In genomic region chr1:12001249-12001917, GRCh38 we compare ENCODE assay signal across 8 cellular contexts. TPM values are rescaled to one million over a fixed set of nuclear protein-coding genes. Genes with fewer than 3 reads are reported as not detected.
DNase-seq lines count a peak whose midpoint lies in the region; ATAC-seq and TF ChIP-seq lines count a peak whose summit lies in the region.

No MANE protein-coding gene starts in this region.

- H2BK5ac ChIP-seq in trophoblast cell (ENCODE audit: low read depth, low read length, poor library complexity), result peak overlapping the region; percentile 50

- no peak overlapping the region for H2BK120ac ChIP-seq in trophoblast cell (ENCODE audit: insufficient read depth, low read length, poor library complexity)

- DNase-seq in COLO668 (lab: John Stamatoyannopoulos, UW; ENCODE audit: unreplicated experiment) (peak; percentile 31), HFF-Myc (ENCODE audit: extremely low read depth, low read depth) (no peak), epithelial cell of esophagus (ENCODE audit: low read depth) (no peak), trophoblast cell (peak in 1 of 2 donors; percentile 48), NCI-H1105 treated with DMSO at 0.1 percent for 48 hours (lab: John Stamatoyannopoulos, UW) (no peak)
- DNase-seq in activated CD4-positive, CD25-positive, alpha-beta regulatory T cell treated with anti-CD3 and anti-CD28 coated beads, Interleukin-2, amount 50 U/mL, for 72 hours, result peak; percentile 51

- H3K27me3 ChIP-seq in trophoblast cell (ENCODE audit: insufficient read depth, low read length), result no peaks in the 10 kb centered on the region

- peak overlapping the region; percentile 20 for H3K27ac ChIP-seq in trophoblast cell (ENCODE audit: low read depth, low read length)

- no peak overlapping the region for H3K23ac ChIP-seq in trophoblast cell (ENCODE audit: low read length)

- H3K4me3 ChIP-seq in HFF-Myc (replicated peaks; ENCODE audit: low read depth, low read length), result no peak overlapping the region
- H3K4me3 ChIP-seq in epithelial cell of esophagus (ENCODE audit: low read length), result no peak overlapping the region
- H3K4me3 ChIP-seq in trophoblast cell (ENCODE audit: low read depth, low read length), result no peak overlapping the region

- peaks cover 64 to 81% of the 10 kb centered on the region in 2 experiments for H3K36me3 ChIP-seq in trophoblast cell (ENCODE audit: control insufficient read depth in 1 of 2, insufficient read depth in 2 of 2, low read length in 2 of 2)

- H3K14ac ChIP-seq in trophoblast cell (ENCODE audit: low read length), result peak overlapping the region; percentile 9

- H4K12ac ChIP-seq in trophoblast cell (ENCODE audit: low read depth, low read length), result no peak overlapping the region

- H2AK5ac ChIP-seq in trophoblast cell (ENCODE audit: low read length), result no peak overlapping the region

- no peaks in the 10 kb centered on the region for H3K79me1 ChIP-seq in trophoblast cell (ENCODE audit: low read length)

- H3K4ac ChIP-seq in trophoblast cell (ENCODE audit: low read depth, low read length), result no peak overlapping the region

- no peak overlapping the region for H3K18ac ChIP-seq in trophoblast cell (ENCODE audit: low read length)

- no peaks in the 10 kb centered on the region for H3K79me2 ChIP-seq in trophoblast cell (ENCODE audit: control insufficient read depth, insufficient read depth, low read length, poor library complexity)

- WGBS in trophoblast cell (ENCODE audit: extremely low coverage, insufficient coverage, insufficient read length), result no CpG with 5 or more reads among the region's 14 CpGs

- peak overlapping the region; percentile 50 for H4K91ac ChIP-seq in trophoblast cell (ENCODE audit: low read depth, low read length)

- no peak for ATAC-seq in HG03196 (IDR thresholded peaks at IDR 0.05; ENCODE audit: unreplicated experiment)
- ATAC-seq in GM21360 (IDR thresholded peaks at IDR 0.05; ENCODE audit: unreplicated experiment), result no peak

- H2AFZ ChIP-seq in trophoblast cell (ENCODE audit: insufficient read depth, low read length, poor library complexity), result no peak overlapping the region

- H3K9me3 ChIP-seq in trophoblast cell (ENCODE audit: insufficient read depth, low read depth, low read length), result peaks cover 1% of the 10 kb centered on the region

- no peak overlapping the region for H3K9ac ChIP-seq in trophoblast cell (ENCODE audit: low read length)

- H4K8ac ChIP-seq in trophoblast cell (ENCODE audit: low read depth, low read length), result peak overlapping the region; percentile 22

- H2BK12ac ChIP-seq in trophoblast cell (ENCODE audit: low read length), result no peak overlapping the region

- peaks cover 8% of the 10 kb centered on the region in 2 experiments for H3K4me1 ChIP-seq in trophoblast cell (ENCODE audit: control insufficient read depth in 1 of 2, insufficient read depth in 2 of 2, low read length in 2 of 2)

- no peak overlapping the region for H3K4me2 ChIP-seq in trophoblast cell (ENCODE audit: low read length)

- TF ChIP-seq CTCF in HFF-Myc (IDR thresholded peaks at IDR 0.05; ENCODE audit: low read depth, low read length, missing control alignments) (peak; percentile 58), epithelial cell of esophagus (IDR thresholded peaks at IDR 0.05; ENCODE audit: insufficient read depth, low read depth, low read length, missing control alignments) (peak; percentile 7)

RNA-seq across cellular contexts. Expression of gene MIIP, which starts 17.9 kb away (rescaled TPM):
- 32.1 and 33.6 TPM in 2 replicates for polyA plus RNA-seq in trophoblast cell (2013)

RNA-seq across cellular contexts. Expression of gene MFN2, which starts 21.1 kb away (rescaled TPM):
- polyA plus RNA-seq in trophoblast cell (2013), result 43.1 and 46.4 TPM in 2 replicates

Comparison
In these comparisons a context has a peak if more than half of its experiments do, and no peak if none do; other contexts are left out.
1. DNase-seq: peak in COLO668 (single experiment) and activated CD4-positive, CD25-positive, alpha-beta regulatory T cell treated with anti-CD3 and anti-CD28 coated beads, Interleukin-2, amount 50 U/mL, for 72 hours (single experiment); none in HFF-Myc (single experiment), epithelial cell of esophagus (single experiment) and NCI-H1105 treated with DMSO at 0.1 percent for 48 hours (single experiment).